Comparison of ENCODE assay signal across 21 cellular contexts in the genomic region with DNA sequence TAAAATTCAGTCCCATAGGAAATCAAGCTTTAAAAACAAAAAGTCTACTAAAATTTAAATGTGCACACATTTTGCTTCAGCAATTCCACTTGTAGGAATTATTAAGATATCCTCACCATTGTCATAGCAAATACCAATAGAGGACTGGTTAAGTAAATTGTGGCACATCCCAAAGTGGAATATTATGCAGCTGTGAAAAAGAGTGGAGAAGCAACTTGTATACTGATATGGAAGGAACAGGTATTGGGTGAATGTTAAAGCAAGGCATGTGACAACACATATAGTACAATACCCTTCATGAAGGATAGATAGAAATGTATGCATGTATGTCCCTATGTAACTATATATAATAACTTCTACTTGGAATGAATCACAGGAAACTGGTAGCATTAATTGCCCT. TPM values are rescaled to one million over a fixed set of nuclear protein-coding genes. Genes with fewer than 3 reads are reported as not detected.
DNase-seq lines count a peak whose midpoint lies in the region; ATAC-seq, FAIRE-seq and TF ChIP-seq lines count a peak whose summit lies in the region.
"Had no signal": no experiment of that assay in that cellular context is flagged by ENCODE, and none has a peak within 500 bp of the region (broad histone marks: within the 10 kb centered on the region; RNA-seq: fewer than 3 reads in every experiment).

No MANE protein-coding gene starts in this region.

- TF ChIP-seq EP300 in K562 (IDR thresholded peaks at IDR 0.05; ENCODE audit: low read length) = no peak

- H3K79me2 ChIP-seq in K562 (ENCODE audit: control insufficient read depth, insufficient read depth, low read length) = no peaks in the 10 kb centered on the region

- H3K9ac ChIP-seq in K562 (ENCODE audit: insufficient read depth in 1 of 2, low read depth in 2 of 2, low read length in 2 of 2) = no peak overlapping the region

- H3K36me3 ChIP-seq in Caco-2 (ENCODE audit: control insufficient read depth, insufficient read depth, low read length) (peaks cover 5% of the 10 kb centered on the region), K562 (ENCODE audit: control insufficient read depth, insufficient read depth, low read length) (peaks cover 14% of the 10 kb centered on the region; the same call in 1 of the 3 replicates)
- H3K36me3 ChIP-seq: BE2C had no signal

- H2AFZ ChIP-seq in K562 (ENCODE audit: low read depth, low read length) = no peak overlapping the region
- H2AFZ ChIP-seq: GM23338 had no signal

- peak overlapping the region; percentile 83 for H3K27ac Mint-ChIP-seq in Caco-2 (ENCODE audit: unreplicated experiment)
- H3K27ac Mint-ChIP-seq in activated CD4-positive, alpha-beta memory T cell treated with anti-CD3 and anti-CD28 coated beads, Interleukin-2, amount 10 ng/mL, durations not matched to agents 7 days and 5 days = no peak overlapping the region
- H3K27ac Mint-ChIP-seq: CD4-positive, CD25-positive, alpha-beta regulatory T cell; CD8-positive, alpha-beta memory T cell; GM23338 had no signal

- POLR2A ChIA-PET in Caco-2 (lab: Charles Lee) (interaction anchor here (0.6 to 0.8 kb wide), 3 partner anchors 8 to 113 kb away, joined by 3 to 5 read pairs (median 3); a partner anchor contains a TSS), K562 (lab: Yijun Ruan, JAX) (interaction anchor here (0.7 kb wide), 1 partner anchor 458 kb away, joined by 3 read pairs; no protein-coding TSS in a partner anchor)
- POLR2A ChIA-PET in activated CD4-positive, alpha-beta memory T cell treated with anti-CD3 and anti-CD28 coated beads, Interleukin-2, amount 10 ng/mL, durations not matched to agents 7 days and 5 days (lab: Charles Lee) = no interaction called here

- no peak overlapping the region for H3K4me2 ChIP-seq in K562 (ENCODE audit: insufficient read depth, low read length)
- H3K4me2 ChIP-seq: GM23338 had no signal

- intact Hi-C loops in Caco-2 (cut with micrococcal nuclease; ENCODE audit: unreplicated experiment) = no loop called here
- intact Hi-C loops in K562 (cut with micrococcal nuclease) = no loop called here

- H3K4me1 ChIP-seq in Caco-2 (peaks cover 46% of the 10 kb centered on the region), K562 (replicated peaks in 1 of 2; ENCODE audit: control insufficient read depth in 2 of 2, insufficient read depth in 2 of 2, low read length in 2 of 2) (peaks cover 8 to 12% of the 10 kb centered on the region in 2 experiments)

- H3K4me1 Mint-ChIP-seq in Caco-2 (ENCODE audit: low read depth, unreplicated experiment) = peaks cover 47% of the 10 kb centered on the region
- no peaks in the 10 kb centered on the region for H3K4me1 Mint-ChIP-seq in activated CD4-positive, alpha-beta memory T cell treated with anti-CD3 and anti-CD28 coated beads, Interleukin-2, amount 10 ng/mL, durations not matched to agents 7 days and 5 days
- H3K4me1 Mint-ChIP-seq: CD4-positive, CD25-positive, alpha-beta regulatory T cell; CD8-positive, alpha-beta memory T cell; GM23338 had no signal

- TF ChIP-seq POLR2A in K562 (conservative IDR thresholded peaks at IDR 0.05) (no peak), GM12891 (IDR thresholded peaks at IDR 0.05; ENCODE audit: low read depth, low read length) (no peak), erythroblast (IDR thresholded peaks at IDR 0.05; ENCODE audit: low read length) (no peak)

- peaks cover 100% of the 10 kb centered on the region for H3K36me3 Mint-ChIP-seq in Caco-2 (ENCODE audit: insufficient read depth, unreplicated experiment)
- H3K36me3 Mint-ChIP-seq in activated CD4-positive, alpha-beta memory T cell treated with anti-CD3 and anti-CD28 coated beads, Interleukin-2, amount 10 ng/mL, durations not matched to agents 7 days and 5 days (ENCODE audit: low read depth) = no peaks in the 10 kb centered on the region
- H3K36me3 Mint-ChIP-seq: CD4-positive, CD25-positive, alpha-beta regulatory T cell; CD8-positive, alpha-beta memory T cell had no signal

- no peak overlapping the region for H3K27ac ChIP-seq in K562 (ENCODE audit: extremely low read depth, low read depth, low read length)

- TF ChIP-seq RAD21 in K562 (CRISPR knock-in tag; conservative IDR thresholded peaks at IDR 0.05 in 1 of 2, IDR thresholded peaks at IDR 0.05 in 1 of 2) = no peak

- no peak for TF ChIP-seq CTCF in Caco-2 (IDR thresholded peaks at IDR 0.05; ENCODE audit: insufficient read depth in 1 of 2, low read depth in 1 of 2, low read length in 1 of 2, severe bottlenecking in 1 of 2, unreplicated experiment in 1 of 2)
- TF ChIP-seq CTCF in K562 (IDR thresholded peaks at IDR 0.05 in 2 of 3, conservative IDR thresholded peaks at IDR 0.05 in 1 of 3; ENCODE audit: insufficient read depth in 2 of 3, low read depth in 1 of 3, low read length in 3 of 3) = no peak

- in situ Hi-C loops in K562 (cut with MboI) = no loop called here

- H3K27me3 ChIP-seq in Caco-2 (replicated peaks; ENCODE audit: control insufficient read depth, insufficient read depth, low read length) (no peaks in the 10 kb centered on the region), K562 (ENCODE audit: control insufficient read depth in 2 of 2, insufficient read depth in 2 of 2, low read length in 2 of 2) (no peaks in the 10 kb centered on the region)
- H3K27me3 ChIP-seq: BE2C had no signal

- DNase-seq in Caco-2 = no peak
- DNase-seq in HT-29 (ENCODE audit: low spot score) = peak; percentile 58
- DNase-seq in K562 (ENCODE audit: extremely low read depth in 1 of 4, low spot score in 3 of 4) = no peak
- DNase-seq in GM12891 (ENCODE audit: insufficient read length, low spot score) = no peak
- DNase-seq in activated CD4-positive, alpha-beta memory T cell treated with anti-CD3 and anti-CD28 coated beads, Interleukin-2, amount 10 ng/mL, durations not matched to agents 7 days and 5 days = no peak
- DNase-seq in erythroblast (lab: John Stamatoyannopoulos, UW) = no peak
- DNase-seq: ACHN; BE2C; C1 segment of cervical spinal cord; CD4-positive, CD25-positive, alpha-beta regulatory T cell; CD8-positive, alpha-beta memory T cell; COR-L47; DMS153; DMS79; GDM1; H7 had no signal

- FAIRE-seq in K562 (lab: Jason Lieb, UNC) (no peak), GM12891 (lab: Jason Lieb, UNC) (no peak)
- FAIRE-seq: D721Med had no signal

- CTCF ChIA-PET in Caco-2 (lab: Charles Lee) (no interaction called here), K562 (lab: Yijun Ruan, JAX; ENCODE audit: low intra/inter-chr PET ratio) (no interaction called here)
- CTCF ChIA-PET in activated CD4-positive, alpha-beta memory T cell treated with anti-CD3 and anti-CD28 coated beads, Interleukin-2, amount 10 ng/mL, durations not matched to agents 7 days and 5 days (lab: Charles Lee) = interaction anchor here (1.5 to 3.9 kb wide), 3 partner anchors 12 to 87 kb away, joined by 3 to 13 read pairs (median 7); no protein-coding TSS in a partner anchor

- no peak overlapping the region for H3K4me3 ChIP-seq in Caco-2 (ENCODE audit: low read depth, low read length)
- no peak overlapping the region for H3K4me3 ChIP-seq in K562
- H3K4me3 ChIP-seq: GM23338 had no signal

- H3K4me3 Mint-ChIP-seq in Caco-2 (ENCODE audit: unreplicated experiment) = peak overlapping the region; percentile 28
- no peak overlapping the region for H3K4me3 Mint-ChIP-seq in activated CD4-positive, alpha-beta memory T cell treated with anti-CD3 and anti-CD28 coated beads, Interleukin-2, amount 10 ng/mL, durations not matched to agents 7 days and 5 days
- H3K4me3 Mint-ChIP-seq: CD4-positive, CD25-positive, alpha-beta regulatory T cell; CD8-positive, alpha-beta memory T cell; GM23338 had no signal

- no peak for ATAC-seq in K562
- ATAC-seq: GM23338 had no signal

- peaks cover 6% of the 10 kb centered on the region; the same call in 1 of the 2 replicates for H4K20me1 ChIP-seq in K562 (replicated peaks; ENCODE audit: control insufficient read depth, insufficient read depth, low read length)

- no peaks in the 10 kb centered on the region for H3K9me3 Mint-ChIP-seq in Caco-2 (ENCODE audit: unreplicated experiment)
- no peaks in the 10 kb centered on the region for H3K9me3 Mint-ChIP-seq in activated CD4-positive, alpha-beta memory T cell treated with anti-CD3 and anti-CD28 coated beads, Interleukin-2, amount 10 ng/mL, durations not matched to agents 7 days and 5 days
- H3K9me3 Mint-ChIP-seq: GM23338 had no signal

- no peaks in the 10 kb centered on the region for H3K9me1 ChIP-seq in K562 (ENCODE audit: control insufficient read depth, insufficient read depth, low read length)

- H3K9me3 ChIP-seq in Caco-2 = no peaks in the 10 kb centered on the region
- H3K9me3 ChIP-seq in K562 (replicated peaks; ENCODE audit: control insufficient read depth, insufficient read depth, low read depth, low read length) = no peaks in the 10 kb centered on the region
- H3K9me3 ChIP-seq: BE2C had no signal

- BruUV-seq in Caco-2 (replicated peaks; lab: Mats Ljungman, UMichigan) (no TSS peak), K562 (replicated peaks; lab: Mats Ljungman, UMichigan) (no TSS peak)

- H3K27me3 Mint-ChIP-seq in Caco-2 (ENCODE audit: insufficient read depth, unreplicated experiment) = peaks cover 2% of the 10 kb centered on the region
- H3K27me3 Mint-ChIP-seq in activated CD4-positive, alpha-beta memory T cell treated with anti-CD3 and anti-CD28 coated beads, Interleukin-2, amount 10 ng/mL, durations not matched to agents 7 days and 5 days = peaks cover 6% of the 10 kb centered on the region

RNA-seq across cellular contexts. Expression of a gene that starts 11.9 kb away (rescaled TPM):
- 3,707 and 3,725 TPM in 2 replicates for total RNA-seq in Caco-2 (2022)
- total RNA-seq in HT-29 (2014; rRNA removed; shearing (Covaris generic)) = 5,686 and 5,723 TPM in 2 replicates
- 132 and 303 TPM in 2 replicates for total RNA-seq in K562 (2011; cell fraction: chromatin; rRNA removed; ENCODE audit: low replicate concordance)
- total RNA-seq in K562 (2011; cell fraction: nucleolus; rRNA removed) = 225 and 301 TPM in 2 replicates
- total RNA-seq in K562 (2011; cell fraction: nucleoplasm; rRNA removed) = 196 and 242 TPM in 2 replicates
- total RNA-seq in K562 (2014; rRNA removed) = 262 and 326 TPM in 2 replicates
- total RNA-seq in K562 (2014; rRNA removed; fragmentation: Illumina TruSeq; extraction: Trizol) = 157 and 159 TPM in 2 replicates
- 193 and 197 TPM in 2 replicates for total RNA-seq in K562 (2015; rRNA removed; fragmentation: Illumina TruSeq; extraction: Trizol)
- 364 and 392 TPM in 2 replicates for total RNA-seq in K562 (2021)
- polyA plus RNA-seq in K562 (2011; rRNA removed) = 616 and 661 TPM in 2 replicates
- polyA plus RNA-seq in K562 (2011; cell fraction: cytosol; rRNA removed) = 730 and 1,428 TPM in 2 replicates
- polyA plus RNA-seq in K562 (2011; cell fraction: nucleus; rRNA removed) = 253 and 293 TPM in 2 replicates
- 420 and 432 TPM in 2 replicates for polyA plus RNA-seq in K562 (2012)
- 260 and 315 TPM in 2 replicates for polyA plus RNA-seq in K562 (2014; fragmentation: Illumina TruSeq; extraction: Trizol)
- 10 to 100 TPM; 41.5 to 49.8 TPM for polyA plus RNA-seq in K562 (2014; fragmentation: Nextera tagmentation; extraction: Ambion mirVana)
- 388 and 435 TPM in 2 replicates for polyA plus RNA-seq in K562 (2014; rRNA removed)
- polyA minus RNA-seq in K562 (2011; rRNA and poly(A)+ RNA removed) = 930 and 1,077 TPM in 2 replicates
- 578 and 629 TPM in 2 replicates for polyA minus RNA-seq in K562 (2011; cell fraction: cytosol; rRNA and poly(A)+ RNA removed)
- polyA minus RNA-seq in K562 (2011; cell fraction: nucleus; rRNA and poly(A)+ RNA removed) = 134 and 183 TPM in 2 replicates
- polyA plus RNA-seq in GM12891 (2012; ENCODE audit: low read depth, missing spikeins) = 2.8 TPM
- under 1 TPM; 0.33 to 0.65 TPM for total RNA-seq in activated CD4-positive, alpha-beta memory T cell treated with anti-CD3 and anti-CD28 coated beads, Interleukin-2, amount 10 ng/mL, durations not matched to agents 7 days and 5 days
- total RNA-seq: CD4-positive, CD25-positive, alpha-beta regulatory T cell had no signal

RNA-seq across cellular contexts. Expression of a gene that starts 44.2 kb away (rescaled TPM):
- total RNA-seq in Caco-2 (2022) = not detected in 2 replicates
- total RNA-seq in HT-29 (2014; rRNA removed; shearing (Covaris generic)) = not detected in 2 replicates
- total RNA-seq in K562 (2011; cell fraction: chromatin; rRNA removed; ENCODE audit: low replicate concordance) = not detected in 2 replicates
- not detected in 2 replicates for total RNA-seq in K562 (2011; cell fraction: nucleolus; rRNA removed)
- total RNA-seq in K562 (2011; cell fraction: nucleoplasm; rRNA removed) = not detected in 2 replicates
- not detected in 2 replicates for total RNA-seq in K562 (2014; rRNA removed)
- total RNA-seq in K562 (2014; rRNA removed; fragmentation: Illumina TruSeq; extraction: Trizol) = not detected in 2 replicates
- total RNA-seq in K562 (2015; rRNA removed; fragmentation: Illumina TruSeq; extraction: Trizol) = not detected in 2 replicates
- not detected in 2 replicates for total RNA-seq in K562 (2021)
- polyA plus RNA-seq in K562 (2011; rRNA removed) = 0.08 TPM in 1 of 2 replicates, not detected in the other
- polyA plus RNA-seq in K562 (2011; cell fraction: cytosol; rRNA removed) = not detected in 2 replicates
- not detected in 2 replicates for polyA plus RNA-seq in K562 (2011; cell fraction: nucleus; rRNA removed)
- polyA plus RNA-seq in K562 (2012) = not detected in 2 replicates
- not detected in 2 replicates for polyA plus RNA-seq in K562 (2014; fragmentation: Illumina TruSeq; extraction: Trizol)
- polyA plus RNA-seq in K562 (2014; fragmentation: Nextera tagmentation; extraction: Ambion mirVana) = not detected
- not detected in 2 replicates for polyA plus RNA-seq in K562 (2014; rRNA removed)
- polyA minus RNA-seq in K562 (2011; rRNA and poly(A)+ RNA removed) = not detected in 2 replicates
- polyA minus RNA-seq in K562 (2011; cell fraction: cytosol; rRNA and poly(A)+ RNA removed) = not detected in 2 replicates
- polyA minus RNA-seq in K562 (2011; cell fraction: nucleus; rRNA and poly(A)+ RNA removed) = not detected in 2 replicates
- polyA plus RNA-seq in GM12891 (2012; ENCODE audit: low read depth, missing spikeins) = not detected
- total RNA-seq in activated CD4-positive, alpha-beta memory T cell treated with anti-CD3 and anti-CD28 coated beads, Interleukin-2, amount 10 ng/mL, durations not matched to agents 7 days and 5 days = not detected
- total RNA-seq: A172; CD4-positive, CD25-positive, alpha-beta regulatory T cell; CD8-positive, alpha-beta memory T cell; Daoy; GM23338; H7; HT1080 had no signal
- polyA plus RNA-seq: CD4-positive, CD25-positive, alpha-beta regulatory T cell; CD8-positive, alpha-beta memory T cell; GM23338 had no signal

RNA-seq across cellular contexts. Expression of a gene that starts 55.9 kb away (rescaled TPM):
- total RNA-seq in Caco-2 (2022) (2,564 and 2,674 TPM in 2 replicates), K562 (2014; rRNA removed) (486 and 561 TPM in 2 replicates), K562 (2014; rRNA removed; fragmentation: Illumina TruSeq; extraction: Trizol) (206 and 246 TPM in 2 replicates), K562 (2015; rRNA removed; fragmentation: Illumina TruSeq; extraction: Trizol) (279 and 281 TPM in 2 replicates), K562 (2021) (332 and 346 TPM in 2 replicates)
- total RNA-seq in HT-29 (2014; rRNA removed; shearing (Covaris generic)) = 9,796 and 10,041 TPM in 2 replicates
- 104 and 217 TPM in 2 replicates for total RNA-seq in K562 (2011; cell fraction: chromatin; rRNA removed; ENCODE audit: low replicate concordance)
- 123 and 155 TPM in 2 replicates for total RNA-seq in K562 (2011; cell fraction: nucleolus; rRNA removed)
- total RNA-seq in K562 (2011; cell fraction: nucleoplasm; rRNA removed) = 141 and 184 TPM in 2 replicates
- polyA plus RNA-seq in K562 (2011; rRNA removed) (349 and 358 TPM in 2 replicates), K562 (2014; fragmentation: Illumina TruSeq; extraction: Trizol) (323 and 346 TPM in 2 replicates), K562 (2014; fragmentation: Nextera tagmentation; extraction: Ambion mirVana) (10 to 100 TPM; 26.3 to 34.2 TPM), K562 (2014; rRNA removed) (231 and 235 TPM in 2 replicates)
- polyA plus RNA-seq in K562 (2011; cell fraction: cytosol; rRNA removed) = 448 and 603 TPM in 2 replicates
- polyA plus RNA-seq in K562 (2011; cell fraction: nucleus; rRNA removed) = 384 and 542 TPM in 2 replicates
- 369 and 519 TPM in 2 replicates for polyA plus RNA-seq in K562 (2012)
- polyA minus RNA-seq in K562 (2011; rRNA and poly(A)+ RNA removed) = 306 and 320 TPM in 2 replicates
- 439 and 476 TPM in 2 replicates for polyA minus RNA-seq in K562 (2011; cell fraction: cytosol; rRNA and poly(A)+ RNA removed)
- polyA minus RNA-seq in K562 (2011; cell fraction: nucleus; rRNA and poly(A)+ RNA removed) = 86.2 and 137 TPM in 2 replicates
- 9.5 TPM for polyA plus RNA-seq in GM12891 (2012; ENCODE audit: low read depth, missing spikeins)
- total RNA-seq in activated CD4-positive, alpha-beta memory T cell treated with anti-CD3 and anti-CD28 coated beads, Interleukin-2, amount 10 ng/mL, durations not matched to agents 7 days and 5 days = 1 to 10 TPM; 2.2 to 2.8 TPM

RNA-seq across cellular contexts. Expression of a gene that starts 58.9 kb away (rescaled TPM):
- total RNA-seq in Caco-2 (2022) = not detected in 2 replicates
- total RNA-seq in HT-29 (2014; rRNA removed; shearing (Covaris generic)) = not detected in 2 replicates
- 1.7 and 5.7 TPM in 2 replicates for total RNA-seq in K562 (2011; cell fraction: chromatin; rRNA removed; ENCODE audit: low replicate concordance)
- total RNA-seq in K562 (2011; cell fraction: nucleolus; rRNA removed) = 2.2 and 3.8 TPM in 2 replicates
- 1.9 TPM in 2 replicates for total RNA-seq in K562 (2011; cell fraction: nucleoplasm; rRNA removed)
- total RNA-seq in K562 (2014; rRNA removed) = 0.08 and 0.32 TPM in 2 replicates
- 0.07 TPM in 1 of 2 replicates, not detected in the other for total RNA-seq in K562 (2014; rRNA removed; fragmentation: Illumina TruSeq; extraction: Trizol)
- not detected in 2 replicates for total RNA-seq in K562 (2015; rRNA removed; fragmentation: Illumina TruSeq; extraction: Trizol)
- total RNA-seq in K562 (2021) = 0.09 and 0.27 TPM in 2 replicates
- polyA plus RNA-seq in K562 (2011; rRNA removed) = 0.81 and 2.3 TPM in 2 replicates
- 0.59 and 2.4 TPM in 2 replicates for polyA plus RNA-seq in K562 (2011; cell fraction: cytosol; rRNA removed)
- 5.8 and 21.4 TPM in 2 replicates for polyA plus RNA-seq in K562 (2011; cell fraction: nucleus; rRNA removed)
- 0.71 and 2.0 TPM in 2 replicates for polyA plus RNA-seq in K562 (2012)
- 0.14 TPM in 1 of 2 replicates, not detected in the other for polyA plus RNA-seq in K562 (2014; fragmentation: Illumina TruSeq; extraction: Trizol)
- polyA plus RNA-seq in K562 (2014; fragmentation: Nextera tagmentation; extraction: Ambion mirVana) = under 1 TPM; 0.03 to 0.08 TPM
- polyA plus RNA-seq in K562 (2014; rRNA removed) = 0.22 and 0.23 TPM in 2 replicates
- 0.48 and 1.0 TPM in 2 replicates for polyA minus RNA-seq in K562 (2011; rRNA and poly(A)+ RNA removed)
- 0.95 TPM in 1 of 2 replicates, not detected in the other for polyA minus RNA-seq in K562 (2011; cell fraction: cytosol; rRNA and poly(A)+ RNA removed)
- 0.22 and 1.2 TPM in 2 replicates for polyA minus RNA-seq in K562 (2011; cell fraction: nucleus; rRNA and poly(A)+ RNA removed)
- not detected for polyA plus RNA-seq in GM12891 (2012; ENCODE audit: low read depth, missing spikeins)
- not detected for total RNA-seq in activated CD4-positive, alpha-beta memory T cell treated with anti-CD3 and anti-CD28 coated beads, Interleukin-2, amount 10 ng/mL, durations not matched to agents 7 days and 5 days
- total RNA-seq: CD4-positive, CD25-positive, alpha-beta regulatory T cell; CD8-positive, alpha-beta memory T cell; H7 had no signal
- polyA plus RNA-seq: CD4-positive, CD25-positive, alpha-beta regulatory T cell; CD8-positive, alpha-beta memory T cell; GM23338 had no signal

Comparison
In these comparisons a context has a peak if more than half of its experiments do, and no peak if none do; other contexts are left out.
1. RNA of a gene that starts 11.9 kb away (total RNA-seq): 5,686 to 5,723 TPM in HT-29, 3,707 to 3,725 TPM in Caco-2 and 132 to 392 TPM in K562; 0.33 to 0.65 TPM in activated CD4-positive, alpha-beta memory T cell treated with anti-CD3 and anti-CD28 coated beads, Interleukin-2, amount 10 ng/mL, durations not matched to agents 7 days and 5 days; every median in the first group is over 10 times any median in the second.
2. RNA of a gene that starts 55.9 kb away (total RNA-seq): 9,796 to 10,041 TPM in HT-29, 2,564 to 2,674 TPM in Caco-2 and 104 to 561 TPM in K562; 2.2 to 2.8 TPM in activated CD4-positive, alpha-beta memory T cell treated with anti-CD3 and anti-CD28 coated beads, Interleukin-2, amount 10 ng/mL, durations not matched to agents 7 days and 5 days; every median in the first group is over 10 times any median in the second.